In genomic region chr2:165985120-165985519, GRCh38 we compare ENCODE assay signal across 31 cellular contexts.
"Had no signal": no experiment of that assay in that cellular context is flagged by ENCODE, and none has a peak within 500 bp of the region (broad histone marks: within the 10 kb centered on the region; RNA-seq: fewer than 3 reads in every experiment).

No MANE protein-coding gene starts in this region.

- H2AFZ ChIP-seq: neural progenitor cell, parathyroid adenoma had no signal

- H3K4me3 Mint-ChIP-seq: natural killer cell; nephron; neural progenitor cell; stimulated activated memory B cell treated with anti-CD40 and anti-IgM and Interleukin-4, amounts not matched to agents 10 μg/mL and 1 μg/mL and 100 μg/mL, for 72 hours; stimulated activated naive CD8-positive, alpha-beta T cell treated with anti-CD3 and anti-CD28 coated beads, Interleukin-15, amount 100 ng/mL, for 72 hours; type B pancreatic cell had no signal

- ATAC-seq: natural killer cell; psoas muscle; right cardiac atrium; sciatic nerve; stimulated activated memory B cell treated with anti-CD40 and anti-IgM and Interleukin-4, amounts not matched to agents 10 μg/mL and 1 μg/mL and 100 μg/mL, for 72 hours; stimulated activated naive CD8-positive, alpha-beta T cell treated with anti-CD3 and anti-CD28 coated beads, Interleukin-15, amount 100 ng/mL, for 72 hours; stimulated activated naive CD8-positive, alpha-beta T cell treated with anti-CD3 and anti-CD28 coated beads, Interleukin-15, Interleukin-2, amounts not matched to agents 100 U/mL and 50 U/mL, for 24 hours; upper lobe of right lung had no signal

- H3K4me2 ChIP-seq: neural progenitor cell, smooth muscle cell had no signal

- H3K9me3 Mint-ChIP-seq: natural killer cell; nephron; stimulated activated memory B cell treated with anti-CD40 and anti-IgM and Interleukin-4, amounts not matched to agents 10 μg/mL and 1 μg/mL and 100 μg/mL, for 72 hours; stimulated activated naive CD8-positive, alpha-beta T cell treated with anti-CD3 and anti-CD28 coated beads, Interleukin-15, amount 100 ng/mL, for 72 hours; type B pancreatic cell had no signal

- H3K9me3 ChIP-seq: ovary, psoas muscle, spleen, suprapubic skin, testis, tibial artery, transverse colon, upper lobe of right lung, uterus had no signal

- H3K27ac ChIP-seq: neural progenitor cell, ovary, parathyroid adenoma, psoas muscle, skin epidermis, spleen, suprapubic skin, testis, tibial artery, transverse colon, upper lobe of right lung, uterus had no signal

- H3K36me3 ChIP-seq: neural progenitor cell, ovary, spleen, suprapubic skin, tibial artery, transverse colon, upper lobe of right lung, uterus had no signal

- H3K27ac Mint-ChIP-seq: natural killer cell; nephron; neural progenitor cell; progenitor cell of endocrine pancreas; stimulated activated memory B cell treated with anti-CD40 and anti-IgM and Interleukin-4, amounts not matched to agents 10 μg/mL and 1 μg/mL and 100 μg/mL, for 72 hours; stimulated activated naive CD8-positive, alpha-beta T cell treated with anti-CD3 and anti-CD28 coated beads, Interleukin-15, amount 100 ng/mL, for 72 hours; type B pancreatic cell had no signal

- H3K4me1 ChIP-seq: neural progenitor cell, parathyroid adenoma, psoas muscle, spleen, suprapubic skin, testis, tibial artery, transverse colon, upper lobe of right lung, uterus had no signal

- H3K79me2 ChIP-seq: parathyroid adenoma had no signal

- DNase-seq: natural killer cell; occipital lobe; ovary; posterior cingulate gyrus; psoas muscle; right cardiac atrium; spleen; stimulated activated CD4-positive, alpha-beta T cell treated with anti-CD3 and anti-CD28 coated beads, Interleukin-12 subunit alpha, Interleukin-12 subunit beta, amount 100 ng/mL, for 4 hours; stimulated activated CD4-positive, alpha-beta T cell treated with anti-CD3 and anti-CD28 coated beads, Interleukin-1b, Interleukin-23, amount 100 ng/mL, for 48 hours; stimulated activated CD4-positive, alpha-beta T cell treated with anti-CD3 and anti-CD28 coated beads, Interleukin-4, amount 100 ng/mL, for 1 hour; stimulated activated CD4-positive, alpha-beta T cell treated with anti-CD3 and anti-CD28 coated beads, Interleukin-4, amount 100 ng/mL, for 4 hours; stimulated activated CD8-positive, alpha-beta memory T cell treated with anti-CD3 and anti-CD28 coated beads, Interleukin-4, amount 100 ng/mL, for 48 hours; stimulated activated naive CD4-positive, alpha-beta T cell; stimulated activated naive CD8-positive, alpha-beta T cell treated with anti-CD3 and anti-CD28 coated beads, Interleukin-15, amount 100 ng/mL, for 72 hours; stimulated activated naive CD8-positive, alpha-beta T cell treated with anti-CD3 and anti-CD28 coated beads, Interleukin-15, Interleukin-2, amounts not matched to agents 100 U/mL and 50 U/mL, for 24 hours; substantia nigra; testis; tibial artery; transverse colon; upper lobe of right lung; uterus had no signal

- H3K4me1 Mint-ChIP-seq: natural killer cell; nephron; neural progenitor cell; stimulated activated memory B cell treated with anti-CD40 and anti-IgM and Interleukin-4, amounts not matched to agents 10 μg/mL and 1 μg/mL and 100 μg/mL, for 72 hours; stimulated activated naive CD8-positive, alpha-beta T cell treated with anti-CD3 and anti-CD28 coated beads, Interleukin-15, amount 100 ng/mL, for 72 hours had no signal

- H3K27me3 ChIP-seq: neural progenitor cell, ovary, suprapubic skin, testis, tibial artery, transverse colon, upper lobe of right lung, uterus had no signal

- H3K4me3 ChIP-seq: neural progenitor cell, ovary, psoas muscle, skin epidermis, smooth muscle cell, spleen, suprapubic skin, testis, tibial artery, transverse colon, upper lobe of right lung, uterus had no signal

- H3K36me3 Mint-ChIP-seq: natural killer cell; neural progenitor cell; stimulated activated memory B cell treated with anti-CD40 and anti-IgM and Interleukin-4, amounts not matched to agents 10 μg/mL and 1 μg/mL and 100 μg/mL, for 72 hours; type B pancreatic cell had no signal

- H3K9ac ChIP-seq: neural progenitor cell, parathyroid adenoma had no signal
